8 cellular contexts compared by ENCODE assay signal in genomic region chr19:34676697-34677385, GRCh38. TPM values are rescaled to one million over a fixed set of nuclear protein-coding genes. Genes with fewer than 3 reads are reported as not detected.
DNase-seq lines count a peak whose midpoint lies in the region; ATAC-seq, FAIRE-seq and TF ChIP-seq lines count a peak whose summit lies in the region.

A gene with protein sequence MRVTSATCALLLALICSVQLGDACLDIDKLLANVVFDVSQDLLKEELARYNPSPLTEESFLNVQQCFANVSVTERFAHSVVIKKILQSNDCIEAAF (minus strand): TSS chr19:34677159. CDS start chr19:34594563, 82,596 bp downstream.

- ATAC-seq in GM19463 (IDR thresholded peaks at IDR 0.05; ENCODE audit: unreplicated experiment) (peak; percentile 44), HG03558 (IDR thresholded peaks at IDR 0.05; ENCODE audit: extremely low read depth, unreplicated experiment) (peak; percentile 22), foreskin keratinocyte (peak; percentile 74)

- H3K4me1 ChIP-seq in foreskin keratinocyte (peaks cover 4% of the 10 kb centered on the region), neutrophil (ENCODE audit: control insufficient read depth in 1 of 2, insufficient read depth in 1 of 2, low read depth in 1 of 2, low read length in 1 of 2) (peaks cover 11 to 14% of the 10 kb centered on the region in 2 experiments)

- peak within 1 kb of the TSS; percentile 67 to 71 for H3K4me3 ChIP-seq in neutrophil (ENCODE audit: low read depth in 1 of 2, low read length in 1 of 2)

- H3K9me3 ChIP-seq in neutrophil, result peaks cover 21% of the 10 kb centered on the region

- no peak for FAIRE-seq in D721Med (lab: Jason Lieb, UNC)

- peaks cover 10% of the 10 kb centered on the region for H3K27me3 Mint-ChIP-seq in activated T-cell treated with anti-CD3 and anti-CD28 coated beads, Interleukin-2, amount 50 U/mL, for 24 hours

- H3K4me1 Mint-ChIP-seq in activated T-cell treated with anti-CD3 and anti-CD28 coated beads, Interleukin-2, amount 50 U/mL, for 24 hours (ENCODE audit: low read depth), result peaks cover 44% of the 10 kb centered on the region

- H3K27ac ChIP-seq in foreskin keratinocyte, result peak within 1 kb of the TSS; percentile 71
- peak within 1 kb of the TSS; percentile 78 for H3K27ac ChIP-seq in neutrophil

- peak within 1 kb of the TSS; percentile 88 for H3K4me3 Mint-ChIP-seq in activated T-cell treated with anti-CD3 and anti-CD28 coated beads, Interleukin-2, amount 50 U/mL, for 24 hours

- H3K27ac Mint-ChIP-seq in activated T-cell treated with anti-CD3 and anti-CD28 coated beads, Interleukin-2, amount 50 U/mL, for 24 hours, result peak within 1 kb of the TSS; percentile 99

- TF ChIP-seq CTCF in D721Med (IDR thresholded peaks at IDR 0.05; ENCODE audit: insufficient read depth, missing control alignments), result no peak
- TF ChIP-seq CTCF in foreskin keratinocyte (conservative IDR thresholded peaks at IDR 0.05), result no peak
- no peak for TF ChIP-seq CTCF in neutrophil (IDR thresholded peaks at IDR 0.05)

- H3K27me3 ChIP-seq in foreskin keratinocyte (no peaks in the 10 kb centered on the region), neutrophil (peaks cover 42% of the 10 kb centered on the region)

- peaks cover 63% of the 10 kb centered on the region for H3K36me3 Mint-ChIP-seq in activated T-cell treated with anti-CD3 and anti-CD28 coated beads, Interleukin-2, amount 50 U/mL, for 24 hours (ENCODE audit: low read depth)

- H3K36me3 ChIP-seq in neutrophil, result peaks cover 8% of the 10 kb centered on the region

- H3K9me3 Mint-ChIP-seq in activated T-cell treated with anti-CD3 and anti-CD28 coated beads, Interleukin-2, amount 50 U/mL, for 24 hours, result peaks cover 34% of the 10 kb centered on the region

- DNase-seq in D721Med (ENCODE audit: insufficient read length, low spot score) (peak; percentile 24), NCI-H748 treated with DMSO at 0.1 percent for 48 hours (lab: John Stamatoyannopoulos, UW) (peak; percentile 94), foreskin keratinocyte (peak; percentile 83 to 91), globus pallidus (ENCODE audit: low spot score) (no peak)
- no peak for DNase-seq in activated T-cell treated with anti-CD3 and anti-CD28 coated beads, Interleukin-2, amount 50 U/mL, for 24 hours

RNA-seq across cellular contexts. Expression of the gene that starts here (rescaled TPM):
- total RNA-seq in foreskin keratinocyte, result 0.14 TPM in 1 of 2 replicates, not detected in the other
- polyA plus RNA-seq in foreskin keratinocyte, result not detected in 2 replicates

Comparison
In these comparisons a context has a peak if more than half of its experiments do, and no peak if none do; other contexts are left out.
1. Peak in DNase-seq, ATAC-seq and H3K27ac ChIP-seq in foreskin keratinocyte; RNA of the gene not detected or under 1 TPM.
2. DNase-seq: peak in D721Med (single experiment) and NCI-H748 treated with DMSO at 0.1 percent for 48 hours (single experiment); none in activated T-cell treated with anti-CD3 and anti-CD28 coated beads, Interleukin-2, amount 50 U/mL, for 24 hours (single experiment) and globus pallidus (single experiment).
3. ATAC-seq: peak in every context shown above with its lines; median percentile 74 in foreskin keratinocyte; 44 in GM19463; 22 in HG03558.